Comparison of ENCODE assay signal across 1 cellular context in genomic region chr4:86961103-86961502, GRCh38.
TF ChIP-seq lines count a peak whose summit lies in the region.

No MANE protein-coding gene starts in this region.

TF ChIP-seq in H1, 55 proteins besides CTCF, POLR2A, EP300 and RAD21 (continued from another document):
- TF ChIP-seq KDM5A (IDR thresholded peaks at IDR 0.05; ENCODE audit: low read length) (no peak), CTBP2 (IDR thresholded peaks at IDR 0.05; ENCODE audit: borderline replicate concordance, insufficient read depth, insufficient read length, low read length) (no peak), RXRA (IDR thresholded peaks at IDR 0.05; ENCODE audit: insufficient read depth, low read depth, low read length) (no peak), JUND (IDR thresholded peaks at IDR 0.05; ENCODE audit: low read length) (no peak), KDM4A (IDR thresholded peaks at IDR 0.05; ENCODE audit: low read depth, low read length, severe bottlenecking) (no peak), SIRT6 (IDR thresholded peaks at IDR 0.05; ENCODE audit: low read length) (no peak), YY1 (IDR thresholded peaks at IDR 0.05; ENCODE audit: low read depth, low read length) (no peak), SP1 (IDR thresholded peaks at IDR 0.05; ENCODE audit: low read depth, low read length) (no peak)
